ENCODE assay signal across 7 cellular contexts in genomic region chr7:130943336-130943901, GRCh38.
A peak's percentile ranks its signal among the peaks of the same experiment; 100 is the strongest.
DNase-seq lines count a peak whose midpoint lies in the region; FAIRE-seq and TF ChIP-seq lines count a peak whose summit lies in the region.

No MANE protein-coding gene starts in this region.

- no peaks in the 10 kb centered on the region for H3K4me1 Mint-ChIP-seq in endothelial cell (ENCODE audit: unreplicated experiment)

- peak overlapping the region; percentile 71 for H3K27ac ChIP-seq in endothelial cell of umbilical vein (ENCODE audit: insufficient read depth, low read depth, low read length)

- intact Hi-C loops in endothelial cell of umbilical vein (cut with micrococcal nuclease) = loop anchor here (1.0 kb wide), 1 partner anchor 30 kb away; no protein-coding TSS in a partner anchor

- POLR2A ChIA-PET in endothelial cell of umbilical vein (lab: Charles Lee) = no interaction called here

- H3K4me3 ChIP-seq in endothelial cell of umbilical vein (replicated peaks in 1 of 3; ENCODE audit: insufficient read depth in 1 of 3, low read depth in 1 of 3, low read length in 3 of 3) (peak overlapping the region; percentile 21 to 87 (median 66)), neuron (ENCODE audit: low read length) (peak overlapping the region; percentile 31)

- CTCF ChIA-PET in endothelial cell of umbilical vein (lab: Charles Lee) = interaction anchor here (1.0 to 4.5 kb wide), 4 partner anchors 15 to 46 kb away, joined by 3 to 37 read pairs (median 8); no protein-coding TSS in a partner anchor

- FAIRE-seq in H54 (lab: Jason Lieb, UNC) (peak; percentile 94), endothelial cell of umbilical vein (lab: Jason Lieb, UNC) (peak; percentile 91)

- H3K4me1 ChIP-seq in endothelial cell of umbilical vein (ENCODE audit: control insufficient read depth, extremely low read depth, insufficient read depth, low read length) (peaks cover 13% of the 10 kb centered on the region), neuron (ENCODE audit: insufficient read depth, low read length) (peaks cover 54% of the 10 kb centered on the region)

- no peak overlapping the region for H3K4me3 Mint-ChIP-seq in endothelial cell (ENCODE audit: unreplicated experiment)

- H2AFZ ChIP-seq in endothelial cell of umbilical vein (ENCODE audit: low read depth, low read length) (peak overlapping the region; percentile 44), neuron (ENCODE audit: low read depth, low read length) (peak overlapping the region; percentile 31)

- BruUV-seq in endothelial cell of umbilical vein (replicated peaks; lab: Mats Ljungman, UMichigan) = TSS peak; percentile 35

- H3K79me2 ChIP-seq in endothelial cell of umbilical vein (ENCODE audit: control insufficient read depth, insufficient read depth, low read length) = no peaks in the 10 kb centered on the region

- H3K4me2 ChIP-seq in endothelial cell of umbilical vein (ENCODE audit: insufficient read depth, low read length) = peak overlapping the region; percentile 99

- H3K36me3 Mint-ChIP-seq in endothelial cell (ENCODE audit: low read depth, unreplicated experiment) = no peaks in the 10 kb centered on the region

- no peak overlapping the region for H3K27ac Mint-ChIP-seq in endothelial cell (ENCODE audit: unreplicated experiment)

- DNase-seq in H54 (ENCODE audit: insufficient read length, low spot score) (no peak), RKO (ENCODE audit: low spot score) (peak; percentile 98), endothelial cell of umbilical vein (ENCODE audit: low read depth, low spot score) (peak; percentile 75), amniotic stem cell (lab: John Stamatoyannopoulos, UW) (no peak), NCI-H2171 (lab: John Stamatoyannopoulos, UW) (no peak), endothelial cell (ENCODE audit: low spot score) (no peak)

- H3K9me3 ChIP-seq in endothelial cell of umbilical vein (replicated peaks; ENCODE audit: control insufficient read depth, insufficient read depth, low read length) (no peaks in the 10 kb centered on the region), neuron (ENCODE audit: low read length) (peaks cover 2% of the 10 kb centered on the region)

- peak overlapping the region; percentile 90 for H3K9ac ChIP-seq in endothelial cell of umbilical vein (replicated peaks; ENCODE audit: extremely low read depth, insufficient read depth, low read length)

- TF ChIP-seq POLR2A in H54 (IDR thresholded peaks at IDR 0.05; ENCODE audit: low read depth, low read length) (no peak), endothelial cell of umbilical vein (IDR thresholded peaks at IDR 0.05; ENCODE audit: low read depth, low read length) (no peak)

- H3K27me3 Mint-ChIP-seq in endothelial cell (ENCODE audit: unreplicated experiment) = no peaks in the 10 kb centered on the region

- no peaks in the 10 kb centered on the region for H3K9me1 ChIP-seq in endothelial cell of umbilical vein (replicated peaks; ENCODE audit: control insufficient read depth, extremely low read depth, insufficient read depth, low read length)

- TF ChIP-seq CTCF in endothelial cell of umbilical vein (IDR thresholded peaks at IDR 0.05; ENCODE audit: extremely low read depth in 1 of 2, insufficient read depth in 1 of 2, low read depth in 1 of 2, low read length in 2 of 2) (no peak), endothelial cell (IDR thresholded peaks at IDR 0.05; ENCODE audit: unreplicated experiment) (no peak)

- dilution Hi-C loops in endothelial cell of umbilical vein (cut with MboI; ENCODE audit: extremely low pct_ligation_motif_present, low sequenced_read_pairs) = no loop called here

- H3K36me3 ChIP-seq in endothelial cell of umbilical vein (ENCODE audit: control insufficient read depth in 2 of 2, extremely low read depth in 1 of 2, insufficient read depth in 2 of 2, low read length in 2 of 2) = peaks cover 0 to 4% of the 10 kb centered on the region in 2 experiments
- H3K36me3 ChIP-seq in neuron (ENCODE audit: insufficient read depth, low read length) = no peaks in the 10 kb centered on the region

- no peaks in the 10 kb centered on the region for H3K9me3 Mint-ChIP-seq in endothelial cell (ENCODE audit: unreplicated experiment)

- H3K27me3 ChIP-seq in endothelial cell of umbilical vein (ENCODE audit: control insufficient read depth in 2 of 2, insufficient read depth in 2 of 2, low read length in 2 of 2) (no peaks in the 10 kb centered on the region), neuron (ENCODE audit: insufficient read depth, low read length) (no peaks in the 10 kb centered on the region)

- no peaks in the 10 kb centered on the region for H4K20me1 ChIP-seq in endothelial cell of umbilical vein (replicated peaks; ENCODE audit: control insufficient read depth, extremely low read depth, insufficient read depth, low read length)

TF ChIP-seq in endothelial cell of umbilical vein, 7 proteins besides CTCF, POLR2A, EP300 and RAD21:
- TF ChIP-seq GATA2 (IDR thresholded peaks at IDR 0.05; ENCODE audit: insufficient read depth, insufficient read length, low read depth, low read length) (peak; percentile 53), MYC (IDR thresholded peaks at IDR 0.05; ENCODE audit: low read depth, low read length) (no peak), MAX (IDR thresholded peaks at IDR 0.05; ENCODE audit: insufficient read depth, insufficient read length) (no peak), JUN (IDR thresholded peaks at IDR 0.05; ENCODE audit: borderline replicate concordance, insufficient read depth, insufficient read length, low read depth) (peak; percentile 37), POLR2AphosphoS5 (IDR thresholded peaks at IDR 0.05; ENCODE audit: insufficient read depth, low read depth, low read length) (peak; percentile 34), FOS (IDR thresholded peaks at IDR 0.05; ENCODE audit: borderline replicate concordance, insufficient read depth, low read length) (no peak)

Comparison
In these comparisons a context has a peak if more than half of its experiments do, and no peak if none do; other contexts are left out.
1. DNase-seq: peak in RKO (single experiment) and endothelial cell of umbilical vein (single experiment); none in H54 (single experiment), amniotic stem cell (single experiment), NCI-H2171 (single experiment) and endothelial cell (single experiment).